ENCODE assay signal across 33 cellular contexts in genomic region chr10:24841530-24841929, GRCh38.
A peak's percentile ranks its signal among the peaks of the same experiment; 100 is the strongest.
DNase-seq lines count a peak whose midpoint lies in the region; ATAC-seq, FAIRE-seq and TF ChIP-seq lines count a peak whose summit lies in the region.
"Had no signal": no experiment of that assay in that cellular context is flagged by ENCODE, and none has a peak within 500 bp of the region (broad histone marks: within the 10 kb centered on the region; RNA-seq: fewer than 3 reads in every experiment).

No MANE protein-coding gene starts in this region.

- no peak overlapping the region for H3K27ac Mint-ChIP-seq in activated CD8-positive, alpha-beta T cell treated with anti-CD3 and anti-CD28 coated beads, Interleukin-2, amount 10 ng/mL, durations not matched to agents 7 days and 5 days
- H3K27ac Mint-ChIP-seq: B cell; CD4-positive, alpha-beta memory T cell; CD4-positive, alpha-beta T cell; CD4-positive, CD25-positive, alpha-beta regulatory T cell; CD8-positive, alpha-beta memory T cell; CD8-positive, alpha-beta T cell had no signal

- H3K4me1 ChIP-seq in left lung = no peaks in the 10 kb centered on the region
- H3K4me1 ChIP-seq: A549, BE2C, BLaER1 had no signal

- no peaks in the 10 kb centered on the region for H3K27me3 Mint-ChIP-seq in activated CD8-positive, alpha-beta T cell treated with anti-CD3 and anti-CD28 coated beads, Interleukin-2, amount 10 ng/mL, durations not matched to agents 7 days and 5 days (ENCODE audit: low read depth)
- H3K27me3 Mint-ChIP-seq: CD4-positive, alpha-beta T cell; CD8-positive, alpha-beta memory T cell had no signal

- DNase-seq in bronchial epithelial cell (ENCODE audit: low read depth) (no peak), left lung (no peak), HEK293T (ENCODE audit: extremely low spot score) (no peak)
- no peak for DNase-seq in activated CD8-positive, alpha-beta T cell treated with anti-CD3 and anti-CD28 coated beads, Interleukin-2, amount 10 ng/mL, durations not matched to agents 7 days and 5 days
- DNase-seq: 8988T; ACHN; AML-193; BE2C; C1 segment of cervical spinal cord; Caco-2; Calu3; CD4-positive, alpha-beta memory T cell; CD4-positive, alpha-beta T cell; CD4-positive, CD25-positive, alpha-beta regulatory T cell; CD8-positive, alpha-beta memory T cell; CD8-positive, alpha-beta T cell; COR-L47; DMS 273 treated with DMSO at 0.1 percent for 48 hours; DMS153; DMS53; DMS79; DMS79 treated with DMSO at 0.1 percent for 48 hours; DND-41; EL had no signal

- CTCF ChIA-PET in activated CD8-positive, alpha-beta T cell treated with anti-CD3 and anti-CD28 coated beads, Interleukin-2, amount 10 ng/mL, durations not matched to agents 7 days and 5 days (lab: Charles Lee) = no interaction called here
- CTCF ChIA-PET in HEK293T (lab: Yijun Ruan, JAX) = no interaction called here

- no peaks in the 10 kb centered on the region for H3K9me3 Mint-ChIP-seq in activated CD8-positive, alpha-beta T cell treated with anti-CD3 and anti-CD28 coated beads, Interleukin-2, amount 10 ng/mL, durations not matched to agents 7 days and 5 days (ENCODE audit: insufficient read depth)

- intact Hi-C loops in left lung (cut with DNase I) = no loop called here

- peak; percentile 28 for FAIRE-seq in bronchial epithelial cell (lab: Jason Lieb, UNC)
- FAIRE-seq: A204.1, A549, D721Med had no signal

- no peaks in the 10 kb centered on the region for H3K9me3 ChIP-seq in left lung
- H3K9me3 ChIP-seq: A549, BE2C, BLaER1 had no signal

- H3K4me3 Mint-ChIP-seq in activated CD8-positive, alpha-beta T cell treated with anti-CD3 and anti-CD28 coated beads, Interleukin-2, amount 10 ng/mL, durations not matched to agents 7 days and 5 days = no peak overlapping the region
- H3K4me3 Mint-ChIP-seq: B cell; CD14-positive monocyte; CD4-positive, alpha-beta memory T cell; CD4-positive, alpha-beta T cell; CD4-positive, CD25-positive, alpha-beta regulatory T cell; CD8-positive, alpha-beta memory T cell; CD8-positive, alpha-beta T cell had no signal

- peaks cover 4% of the 10 kb centered on the region for H3K36me3 Mint-ChIP-seq in activated CD8-positive, alpha-beta T cell treated with anti-CD3 and anti-CD28 coated beads, Interleukin-2, amount 10 ng/mL, durations not matched to agents 7 days and 5 days (ENCODE audit: low read depth)
- H3K36me3 Mint-ChIP-seq: CD14-positive monocyte; CD4-positive, alpha-beta memory T cell; CD4-positive, CD25-positive, alpha-beta regulatory T cell; CD8-positive, alpha-beta T cell had no signal

- peaks cover 7% of the 10 kb centered on the region for H3K4me1 Mint-ChIP-seq in activated CD8-positive, alpha-beta T cell treated with anti-CD3 and anti-CD28 coated beads, Interleukin-2, amount 10 ng/mL, durations not matched to agents 7 days and 5 days (ENCODE audit: low read depth)
- H3K4me1 Mint-ChIP-seq: CD14-positive monocyte; CD4-positive, alpha-beta memory T cell; CD4-positive, CD25-positive, alpha-beta regulatory T cell; CD8-positive, alpha-beta memory T cell had no signal

- POLR2A ChIA-PET in activated CD8-positive, alpha-beta T cell treated with anti-CD3 and anti-CD28 coated beads, Interleukin-2, amount 10 ng/mL, durations not matched to agents 7 days and 5 days (lab: Charles Lee) = interaction anchor here (0.7 kb wide), 1 partner anchor 220 kb away, joined by 3 read pairs; no protein-coding TSS in a partner anchor
- POLR2A ChIA-PET in HEK293T (lab: Yijun Ruan, JAX) = no interaction called here

- H3K36me3 ChIP-seq in bronchial epithelial cell (ENCODE audit: control insufficient read depth, insufficient read depth, low read length) (no peaks in the 10 kb centered on the region), left lung (no peaks in the 10 kb centered on the region)
- H3K36me3 ChIP-seq: BE2C; BLaER1; BLaER1 treated with 17β-estradiol and CSF1 and Interleukin-3, amounts not matched to agents 10 nM and 100 nM had no signal

- H3K4me3 ChIP-seq in bronchial epithelial cell (ENCODE audit: low read depth, low read length) (no peak overlapping the region), left lung (no peak overlapping the region)
- H3K4me3 ChIP-seq: A549; BLaER1; BLaER1 treated with 17β-estradiol and CSF1 and Interleukin-3, amounts not matched to agents 10 nM and 100 nM had no signal

- H3K27ac ChIP-seq in left lung = no peak overlapping the region
- H3K27ac ChIP-seq: 22Rv1; A549; BLaER1; BLaER1 treated with 17β-estradiol and CSF1 and Interleukin-3, amounts not matched to agents 10 nM and 100 nM; C4-2B had no signal

- H3K27me3 ChIP-seq in bronchial epithelial cell (ENCODE audit: control insufficient read depth, insufficient read depth, low read length) = no peaks in the 10 kb centered on the region
- no peaks in the 10 kb centered on the region for H3K27me3 ChIP-seq in left lung
- H3K27me3 ChIP-seq: BE2C; BLaER1; BLaER1 treated with 17β-estradiol and CSF1 and Interleukin-3, amounts not matched to agents 10 nM and 100 nM had no signal

- peak; percentile 40 for ATAC-seq in left lung
- no peak for ATAC-seq in activated CD8-positive, alpha-beta T cell treated with anti-CD3 and anti-CD28 coated beads, Interleukin-2, amount 10 ng/mL, durations not matched to agents 7 days and 5 days
- ATAC-seq: A549; CD8-positive, alpha-beta T cell had no signal

- TF ChIP-seq CTCF in bronchial epithelial cell (IDR thresholded peaks at IDR 0.05; ENCODE audit: insufficient read depth, low read length, severe bottlenecking) (no peak), left lung (IDR thresholded peaks at IDR 0.05) (no peak)

TF ChIP-seq in HEK293T, 16 proteins besides CTCF, POLR2A, EP300 and RAD21:
- TF ChIP-seq NFRKB (IDR thresholded peaks at IDR 0.05) (no peak), PKNOX1 (IDR thresholded peaks at IDR 0.05) (no peak), ZNF384 (IDR thresholded peaks at IDR 0.05) (no peak), L3MBTL2 (conservative IDR thresholded peaks at IDR 0.05) (no peak), FOXK2 (IDR thresholded peaks at IDR 0.05) (no peak), TARDBP (IDR thresholded peaks at IDR 0.05) (no peak), ARNT (IDR thresholded peaks at IDR 0.05) (no peak), FOXM1 (IDR thresholded peaks at IDR 0.05; ENCODE audit: borderline replicate concordance) (no peak), SUZ12 (IDR thresholded peaks at IDR 0.05) (no peak), BHLHE40 (IDR thresholded peaks at IDR 0.05; ENCODE audit: borderline replicate concordance) (no peak), SP1 (IDR thresholded peaks at IDR 0.05) (no peak), ELF4 (IDR thresholded peaks at IDR 0.05) (no peak)
